Comparison of ENCODE assay signal across 10 cellular contexts in genomic region chr19:8525401-8525684, GRCh38. TPM values are rescaled to one million over a fixed set of nuclear protein-coding genes. Genes with fewer than 3 reads are reported as not detected.
DNase-seq lines count a peak whose midpoint lies in the region; ATAC-seq and TF ChIP-seq lines count a peak whose summit lies in the region.
"Had no signal": no experiment of that assay in that cellular context is flagged by ENCODE, and none has a peak within 500 bp of the region (broad histone marks: within the 10 kb centered on the region; RNA-seq: fewer than 3 reads in every experiment).

No MANE protein-coding gene starts in this region.

- H3K27ac ChIP-seq in C4-2B (peak overlapping the region; percentile 45), SJCRH30 (no peak overlapping the region), trophoblast cell (ENCODE audit: low read depth, low read length) (no peak overlapping the region)

- H2AK5ac ChIP-seq in trophoblast cell (ENCODE audit: low read length): no peak overlapping the region

- TF ChIP-seq CTCF in C4-2B (conservative IDR thresholded peaks at IDR 0.05) (no peak), foreskin fibroblast (IDR thresholded peaks at IDR 0.05; ENCODE audit: low read depth, low read length) (peak; percentile 28)

- no peak overlapping the region for H3K23ac ChIP-seq in trophoblast cell (ENCODE audit: low read length)

- no peak for ATAC-seq in GM21381 (IDR thresholded peaks at IDR 0.05; ENCODE audit: unreplicated experiment)

- H3K4me1 ChIP-seq in SJCRH30 (no peaks in the 10 kb centered on the region), trophoblast cell (ENCODE audit: control insufficient read depth in 1 of 2, insufficient read depth in 2 of 2, low read length in 2 of 2) (peaks cover 3 to 9% of the 10 kb centered on the region in 2 experiments)

- peak overlapping the region; percentile 73 for H2AFZ ChIP-seq in trophoblast cell (ENCODE audit: insufficient read depth, low read length, poor library complexity)

- H4K12ac ChIP-seq in trophoblast cell (ENCODE audit: low read depth, low read length): peak overlapping the region; percentile 1

- peak overlapping the region; percentile 75 for H4K8ac ChIP-seq in trophoblast cell (ENCODE audit: low read depth, low read length)

- no peak overlapping the region for H3K18ac ChIP-seq in trophoblast cell (ENCODE audit: low read length)

- H3K4me3 ChIP-seq in SJCRH30 (peak overlapping the region; percentile 38), foreskin fibroblast (ENCODE audit: low read depth in 1 of 2, low read length in 2 of 2) (peak overlapping the region; percentile 52 to 81), trophoblast cell (ENCODE audit: low read depth, low read length) (no peak overlapping the region)

- peak overlapping the region; percentile 58 for H3K4me2 ChIP-seq in trophoblast cell (ENCODE audit: low read length)

- no peaks in the 10 kb centered on the region for H3K27me3 ChIP-seq in SJCRH30
- no peaks in the 10 kb centered on the region for H3K27me3 ChIP-seq in trophoblast cell (ENCODE audit: insufficient read depth, low read length)

- no CpG with 5 or more reads among the region's 15 CpGs for WGBS in trophoblast cell (ENCODE audit: extremely low coverage, insufficient coverage, insufficient read length)

- no peak overlapping the region for H3K4ac ChIP-seq in trophoblast cell (ENCODE audit: low read depth, low read length)

- H3K79me1 ChIP-seq in trophoblast cell (ENCODE audit: low read length): peaks cover 5% of the 10 kb centered on the region

- no peak overlapping the region for H3K9ac ChIP-seq in trophoblast cell (ENCODE audit: low read length)

- DNase-seq in SJCRH30 (no peak), foreskin fibroblast (no peak), trophoblast cell (no peak), NCI-H82 treated with DMSO at 0.1 percent for 48 hours (lab: John Stamatoyannopoulos, UW; ENCODE audit: unreplicated experiment) (no peak), SW 1271 (lab: John Stamatoyannopoulos, UW) (no peak)
- no peak for DNase-seq in effector CD4-positive, alpha-beta T cell
- DNase-seq: activated CD8-positive, alpha-beta memory T cell treated with anti-CD3 and anti-CD28 coated beads, Interleukin-2, amount 50 U/mL, for 48 hours; stimulated activated CD4-positive, alpha-beta T cell treated with anti-CD3 and anti-CD28 coated beads, Interleukin-2, amount 100 ng/mL, for 48 hours had no signal

- H3K14ac ChIP-seq in trophoblast cell (ENCODE audit: low read length): peak overlapping the region; percentile 19

- H3K79me2 ChIP-seq in trophoblast cell (ENCODE audit: control insufficient read depth, insufficient read depth, low read length, poor library complexity): peaks cover 4% of the 10 kb centered on the region

- H4K91ac ChIP-seq in trophoblast cell (ENCODE audit: low read depth, low read length): no peak overlapping the region

- H2BK5ac ChIP-seq in trophoblast cell (ENCODE audit: low read depth, low read length, poor library complexity): no peak overlapping the region

- H3K36me3 ChIP-seq in SJCRH30: no peaks in the 10 kb centered on the region
- peaks cover 2 to 3% of the 10 kb centered on the region in 2 experiments for H3K36me3 ChIP-seq in trophoblast cell (ENCODE audit: control insufficient read depth in 1 of 2, insufficient read depth in 2 of 2, low read length in 2 of 2)

- H2BK120ac ChIP-seq in trophoblast cell (ENCODE audit: insufficient read depth, low read length, poor library complexity): no peak overlapping the region

- H2BK12ac ChIP-seq in trophoblast cell (ENCODE audit: low read length): no peak overlapping the region

- no peaks in the 10 kb centered on the region for H3K9me3 ChIP-seq in SJCRH30 (replicated peaks)
- H3K9me3 ChIP-seq in trophoblast cell (ENCODE audit: insufficient read depth, low read depth, low read length): peaks cover 7% of the 10 kb centered on the region

RNA-seq across cellular contexts. Expression of gene ZNF414, which starts 11.4 kb away (rescaled TPM):
- 3.1 and 4.7 TPM in 2 replicates for total RNA-seq in SJCRH30 (2014; rRNA removed; shearing (Covaris generic))
- 17.6 TPM in 2 replicates for polyA plus RNA-seq in trophoblast cell (2013)

RNA-seq across cellular contexts. Expression of gene PRAM1, which starts 22.9 kb away (rescaled TPM):
- not detected in 2 replicates for total RNA-seq in SJCRH30 (2014; rRNA removed; shearing (Covaris generic))
- 0.07 and 0.11 TPM in 2 replicates for polyA plus RNA-seq in trophoblast cell (2013)

RNA-seq across cellular contexts. Expression of gene MYO1F, which starts 51.9 kb away (rescaled TPM):
- total RNA-seq in SJCRH30 (2014; rRNA removed; shearing (Covaris generic)): 0.04 TPM in 1 of 2 replicates, not detected in the other
- polyA plus RNA-seq in trophoblast cell (2013): 0.35 and 0.37 TPM in 2 replicates
